Comparison of ENCODE assay signal across 9 cellular contexts in the genomic region with DNA sequence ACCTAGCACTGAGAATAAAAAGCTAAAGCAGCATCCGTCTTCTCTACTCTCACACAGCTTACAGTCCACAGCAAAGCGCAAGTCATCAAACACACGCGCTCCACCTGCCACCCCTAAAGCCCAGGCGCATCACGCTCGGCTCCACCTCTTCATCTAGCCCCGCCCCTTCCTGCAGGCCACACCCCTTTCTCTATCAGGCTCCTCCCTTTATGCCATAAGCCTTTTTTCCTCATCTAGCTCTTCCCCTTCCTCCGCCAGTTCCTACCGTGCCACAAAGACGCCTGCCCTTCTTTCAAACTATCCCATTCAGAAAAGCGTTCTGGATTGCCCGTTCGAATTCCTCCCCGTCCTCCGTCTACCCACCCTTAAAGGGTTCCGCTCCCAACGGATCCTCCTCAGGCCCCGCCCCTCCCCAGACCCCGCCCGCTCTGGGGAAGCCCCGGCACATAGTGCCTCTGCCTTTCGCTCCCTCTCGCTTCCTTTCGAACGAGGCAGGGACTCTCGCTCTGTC. TPM values are rescaled to one million over a fixed set of nuclear protein-coding genes. Genes with fewer than 3 reads are reported as not detected.
DNase-seq lines count a peak whose midpoint lies in the region; ATAC-seq lines count a peak whose summit lies in the region.
"Had no signal": no experiment of that assay in that cellular context is flagged by ENCODE, and none has a peak within 500 bp of the region (broad histone marks: within the 10 kb centered on the region; RNA-seq: fewer than 3 reads in every experiment).

No MANE protein-coding gene starts in this region.

- H3K4me3 Mint-ChIP-seq in naive thymus-derived CD8-positive, alpha-beta T cell, result no peak overlapping the region
- no peak overlapping the region for H3K4me3 Mint-ChIP-seq in stimulated activated naive B cell treated with anti-CD40 and anti-IgM and Interleukin-4, amounts not matched to agents 10 μg/mL and 1 μg/mL and 100 μg/mL, for 72 hours
- H3K4me3 Mint-ChIP-seq: nephron had no signal

- in situ Hi-C loops in KBM-7 (cut with MboI; ENCODE audit: low pct_unique_long_range_greater_than_20kb, low sequenced_read_pairs), result no loop called here

- H3K27ac Mint-ChIP-seq in naive thymus-derived CD8-positive, alpha-beta T cell, result no peak overlapping the region
- no peak overlapping the region for H3K27ac Mint-ChIP-seq in stimulated activated naive B cell treated with anti-CD40 and anti-IgM and Interleukin-4, amounts not matched to agents 10 μg/mL and 1 μg/mL and 100 μg/mL, for 72 hours
- H3K27ac Mint-ChIP-seq: nephron had no signal

- peaks cover 0 to 8% (median 2%) of the 10 kb centered on the region in 4 donors for H3K4me1 Mint-ChIP-seq in naive thymus-derived CD8-positive, alpha-beta T cell
- H3K4me1 Mint-ChIP-seq in stimulated activated naive B cell treated with anti-CD40 and anti-IgM and Interleukin-4, amounts not matched to agents 10 μg/mL and 1 μg/mL and 100 μg/mL, for 72 hours, result peaks cover 0 to 4% of the 10 kb centered on the region in 2 donors
- H3K4me1 Mint-ChIP-seq: nephron had no signal

- H3K27me3 Mint-ChIP-seq in naive thymus-derived CD8-positive, alpha-beta T cell, result peaks cover 0 to 2% (median 0%) of the 10 kb centered on the region in 5 donors
- H3K27me3 Mint-ChIP-seq in stimulated activated naive B cell treated with anti-CD40 and anti-IgM and Interleukin-4, amounts not matched to agents 10 μg/mL and 1 μg/mL and 100 μg/mL, for 72 hours, result no peaks in the 10 kb centered on the region

- no peaks in the 10 kb centered on the region for H3K36me3 Mint-ChIP-seq in naive thymus-derived CD8-positive, alpha-beta T cell
- no peaks in the 10 kb centered on the region for H3K36me3 Mint-ChIP-seq in stimulated activated naive B cell treated with anti-CD40 and anti-IgM and Interleukin-4, amounts not matched to agents 10 μg/mL and 1 μg/mL and 100 μg/mL, for 72 hours

- H3K9me3 Mint-ChIP-seq in naive thymus-derived CD8-positive, alpha-beta T cell, result no peaks in the 10 kb centered on the region
- no peaks in the 10 kb centered on the region for H3K9me3 Mint-ChIP-seq in stimulated activated naive B cell treated with anti-CD40 and anti-IgM and Interleukin-4, amounts not matched to agents 10 μg/mL and 1 μg/mL and 100 μg/mL, for 72 hours
- H3K9me3 Mint-ChIP-seq: nephron had no signal

- POLR2A ChIA-PET in naive thymus-derived CD8-positive, alpha-beta T cell (lab: Charles Lee), result interaction anchor here (1.2 to 3.4 kb wide), 7 partner anchors 12 to 238 kb away, joined by 3 to 29 read pairs (median 4); partner anchors contain the start of genes ATMIN, CENPN, CMC2 and GAN

- peak; percentile 78 for ATAC-seq in GM21786 (IDR thresholded peaks at IDR 0.05; ENCODE audit: unreplicated experiment)
- ATAC-seq in naive thymus-derived CD8-positive, alpha-beta T cell, result peak; percentile 82 to 84
- ATAC-seq in stimulated activated naive B cell treated with anti-CD40 and anti-IgM and Interleukin-4, amounts not matched to agents 10 μg/mL and 1 μg/mL and 100 μg/mL, for 72 hours (replicated peaks), result peak; percentile 82 to 86

- DNase-seq in DMS114 treated with DMSO at 0.1 percent for 48 hours (lab: John Stamatoyannopoulos, UW; ENCODE audit: unreplicated experiment) (peak; percentile 94), KBM-7 (peak; percentile 94), OCI-M2 (lab: John Stamatoyannopoulos, UW; ENCODE audit: unreplicated experiment) (peak; percentile 91), fibroblast of gingiva (ENCODE audit: low read depth) (peak; percentile 74)
- peak; percentile 97 for DNase-seq in activated T-cell treated with anti-CD3 and anti-CD28 coated beads, Interleukin-2, amount 50 U/mL, for 1 hour
- DNase-seq in naive thymus-derived CD8-positive, alpha-beta T cell, result peak; percentile 88 to 100 (median 94)
- DNase-seq in stimulated activated naive B cell treated with anti-CD40 and anti-IgM and Interleukin-4, amounts not matched to agents 10 μg/mL and 1 μg/mL and 100 μg/mL, for 72 hours, result peak; percentile 85

RNA-seq across cellular contexts. Expression of gene C16orf46, which starts 0.4 kb away (rescaled TPM):
- total RNA-seq in naive thymus-derived CD8-positive, alpha-beta T cell, result under 1 TPM in 1 of 2 experiments, not detected in 1; 0.55 TPM
- under 1 TPM; 0.14 to 0.23 (median 0.16) TPM for polyA plus RNA-seq in naive thymus-derived CD8-positive, alpha-beta T cell

RNA-seq across cellular contexts. Expression of gene GCSH, which starts 19.6 kb away (rescaled TPM):
- 10 to 100 TPM in 1 of 2 experiments, 1 to 10 TPM in 1; 6.5 to 11.9 TPM for total RNA-seq in naive thymus-derived CD8-positive, alpha-beta T cell
- polyA plus RNA-seq in naive thymus-derived CD8-positive, alpha-beta T cell, result 10 to 100 TPM; 13.5 to 15.8 (median 14.4) TPM

RNA-seq across cellular contexts. Expression of gene ATMIN, which starts 41.0 kb away (rescaled TPM):
- 10 to 100 TPM; 40.5 to 48.1 TPM for total RNA-seq in naive thymus-derived CD8-positive, alpha-beta T cell
- 10 to 100 TPM; 21.6 to 41.4 (median 27.7) TPM for polyA plus RNA-seq in naive thymus-derived CD8-positive, alpha-beta T cell

Comparison
In these comparisons a context has a peak if more than half of its experiments do, and no peak if none do; other contexts are left out.
1. Peak in every context shown above with its lines: DNase-seq and ATAC-seq.